2 cellular contexts compared by ENCODE assay signal in the genomic region with DNA sequence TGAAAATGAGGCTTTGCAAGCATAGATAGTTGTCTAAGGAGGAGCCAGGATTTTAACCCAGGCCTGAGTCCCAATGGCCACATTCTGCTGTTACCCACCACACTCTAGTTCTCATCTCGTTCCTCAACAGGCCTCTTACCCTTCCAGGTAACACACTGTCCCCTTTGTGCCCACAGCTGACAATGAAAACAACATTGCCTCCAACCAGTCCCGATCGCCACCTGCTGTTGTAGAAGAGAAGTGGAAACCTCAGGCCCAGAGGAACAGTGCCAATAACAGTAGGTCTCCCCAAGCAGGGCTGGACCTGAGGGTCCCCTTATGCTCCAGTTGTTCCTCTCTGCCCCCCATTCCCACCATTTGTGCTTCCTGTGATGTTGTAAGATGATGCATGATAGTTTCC.
TF ChIP-seq lines count a peak whose summit lies in the region.

No MANE protein-coding gene starts in this region.

TF ChIP-seq in IMR-90, 13 proteins besides CTCF, POLR2A, EP300 and RAD21:
- TF ChIP-seq BHLHE40 (IDR thresholded peaks at IDR 0.05; ENCODE audit: low read depth, low read length), result no peak
- TF ChIP-seq FOS (IDR thresholded peaks at IDR 0.05; ENCODE audit: low read depth, low read length), result no peak
- peak; percentile 30; the same call in 1 of the 2 replicates for TF ChIP-seq SMC3 (IDR thresholded peaks at IDR 0.05; ENCODE audit: low read depth, low read length)

TF ChIP-seq in HepG2, 621 proteins besides CTCF, POLR2A, EP300 and RAD21 (continues in another document):
- TF ChIP-seq ZNF883 (CRISPR knock-in tag; IDR thresholded peaks at IDR 0.05; ENCODE audit: not compliant biosample characterization) (no peak), TAF15 (IDR thresholded peaks at IDR 0.05; ENCODE audit: low read depth, low read length, poor library complexity, severe bottlenecking) (no peak), EEA1 (CRISPR knock-in tag; IDR thresholded peaks at IDR 0.05; ENCODE audit: borderline replicate concordance) (no peak), ETV5 (CRISPR knock-in tag; IDR thresholded peaks at IDR 0.05; ENCODE audit: borderline replicate concordance) (no peak), ZMYM4 (CRISPR knock-in tag; IDR thresholded peaks at IDR 0.05) (no peak), PITX1 (CRISPR knock-in tag; IDR thresholded peaks at IDR 0.05) (no peak), STAG1 (CRISPR knock-in tag; IDR thresholded peaks at IDR 0.05) (peak; percentile 81), ZNF430 (CRISPR knock-in tag; IDR thresholded peaks at IDR 0.05) (no peak), PAXIP1 (CRISPR knock-in tag; conservative IDR thresholded peaks at IDR 0.05) (no peak), ZFX (CRISPR knock-in tag; IDR thresholded peaks at IDR 0.05; ENCODE audit: low read depth) (0 out of 2 replicates have a peak, but pooled peaks have one; percentile 27), SALL1 (CRISPR knock-in tag; IDR thresholded peaks at IDR 0.05) (peak; percentile 31; the same call in 1 of the 2 replicates), ZNF737 (CRISPR knock-in tag; IDR thresholded peaks at IDR 0.05; ENCODE audit: borderline replicate concordance) (no peak), ZNF75D (CRISPR knock-in tag; IDR thresholded peaks at IDR 0.05; ENCODE audit: borderline replicate concordance) (no peak), ZBTB1 (CRISPR knock-in tag; IDR thresholded peaks at IDR 0.05; ENCODE audit: borderline replicate concordance) (no peak), XRCC5 (optimal IDR thresholded peaks at IDR 0.05; ENCODE audit: low read length) (peak; percentile 84), NFIC (IDR thresholded peaks at IDR 0.05; ENCODE audit: low read length) (no peak), RFXAP (CRISPR knock-in tag; IDR thresholded peaks at IDR 0.05; ENCODE audit: borderline replicate concordance) (no peak), IRF2 (CRISPR knock-in tag; IDR thresholded peaks at IDR 0.05) (0 out of 2 replicates have a peak, but pooled peaks have one; percentile 29), FOXK1 (CRISPR knock-in tag; IDR thresholded peaks at IDR 0.05; ENCODE audit: borderline replicate concordance, low read depth) (peak; percentile 73; the same call in 1 of the 2 replicates), SMC3 (IDR thresholded peaks at IDR 0.05; ENCODE audit: low read length) (peak; percentile 87), ZNF317 (CRISPR knock-in tag; IDR thresholded peaks at IDR 0.05) (no peak), ZNF780A (CRISPR knock-in tag; IDR thresholded peaks at IDR 0.05) (0 out of 2 replicates have a peak, but pooled peaks have one; percentile 20), ZNF7 (CRISPR knock-in tag; IDR thresholded peaks at IDR 0.05) (no peak), IRX3 (CRISPR knock-in tag; IDR thresholded peaks at IDR 0.05; ENCODE audit: borderline replicate concordance, low read depth) (no peak), PLRG1 (conservative IDR thresholded peaks at IDR 0.05) (no peak), ZNF335 (CRISPR knock-in tag; IDR thresholded peaks at IDR 0.05) (no peak), ZNF503 (CRISPR knock-in tag; IDR thresholded peaks at IDR 0.05) (no peak), ZNF776 (CRISPR knock-in tag; IDR thresholded peaks at IDR 0.05) (no peak), ZNF30 (CRISPR knock-in tag; IDR thresholded peaks at IDR 0.05) (no peak), MAZ (IDR thresholded peaks at IDR 0.05; ENCODE audit: borderline replicate concordance, low read depth, low read length) (no peak), MAZ (CRISPR knock-in tag; IDR thresholded peaks at IDR 0.05; ENCODE audit: low read depth) (no peak), SOX13 (IDR thresholded peaks at IDR 0.05) (no peak), SOX13 (CRISPR knock-in tag; conservative IDR thresholded peaks at IDR 0.05 in 1 of 2, IDR thresholded peaks at IDR 0.05 in 1 of 2) (peak in 1 of 2 experiments; percentile 24; a peak in 1 of 4 replicates), TEAD3 (CRISPR knock-in tag; optimal IDR thresholded peaks at IDR 0.05; ENCODE audit: borderline replicate concordance) (peak; percentile 28), ZNF414 (CRISPR knock-in tag; IDR thresholded peaks at IDR 0.05) (no peak), SATB2 (CRISPR knock-in tag; IDR thresholded peaks at IDR 0.05) (no peak), NONO (IDR thresholded peaks at IDR 0.05) (no peak), NONO (CRISPR knock-in tag; conservative IDR thresholded peaks at IDR 0.05) (0 out of 2 replicates have a peak, but pooled peaks have one; percentile 51), PAF1 (CRISPR knock-in tag; IDR thresholded peaks at IDR 0.05) (no peak), ZNF556 (CRISPR knock-in tag; IDR thresholded peaks at IDR 0.05; ENCODE audit: borderline replicate concordance) (no peak), TFAP4 (IDR thresholded peaks at IDR 0.05; ENCODE audit: borderline replicate concordance, low read depth) (peak; percentile 92), ZNF891 (CRISPR knock-in tag; IDR thresholded peaks at IDR 0.05) (no peak), ZFYVE20 (CRISPR knock-in tag; IDR thresholded peaks at IDR 0.05; ENCODE audit: borderline replicate concordance, low read depth) (no peak), HOXD1 (CRISPR knock-in tag; IDR thresholded peaks at IDR 0.05) (no peak), ZKSCAN5 (CRISPR knock-in tag; IDR thresholded peaks at IDR 0.05) (no peak), AGO1 (IDR thresholded peaks at IDR 0.05; ENCODE audit: low read depth, low read length, poor library complexity, severe bottlenecking) (no peak), SMARCC2 (IDR thresholded peaks at IDR 0.05) (no peak), ERF (CRISPR knock-in tag; IDR thresholded peaks at IDR 0.05) (peak; percentile 43; the same call in 1 of the 2 replicates), KDM5B (CRISPR knock-in tag; IDR thresholded peaks at IDR 0.05; ENCODE audit: borderline replicate concordance) (no peak), HOMEZ (CRISPR knock-in tag; IDR thresholded peaks at IDR 0.05; ENCODE audit: low read depth) (0 out of 2 replicates have a peak, but pooled peaks have one; percentile 35)
- TF ChIP-seq, protein P1, sequence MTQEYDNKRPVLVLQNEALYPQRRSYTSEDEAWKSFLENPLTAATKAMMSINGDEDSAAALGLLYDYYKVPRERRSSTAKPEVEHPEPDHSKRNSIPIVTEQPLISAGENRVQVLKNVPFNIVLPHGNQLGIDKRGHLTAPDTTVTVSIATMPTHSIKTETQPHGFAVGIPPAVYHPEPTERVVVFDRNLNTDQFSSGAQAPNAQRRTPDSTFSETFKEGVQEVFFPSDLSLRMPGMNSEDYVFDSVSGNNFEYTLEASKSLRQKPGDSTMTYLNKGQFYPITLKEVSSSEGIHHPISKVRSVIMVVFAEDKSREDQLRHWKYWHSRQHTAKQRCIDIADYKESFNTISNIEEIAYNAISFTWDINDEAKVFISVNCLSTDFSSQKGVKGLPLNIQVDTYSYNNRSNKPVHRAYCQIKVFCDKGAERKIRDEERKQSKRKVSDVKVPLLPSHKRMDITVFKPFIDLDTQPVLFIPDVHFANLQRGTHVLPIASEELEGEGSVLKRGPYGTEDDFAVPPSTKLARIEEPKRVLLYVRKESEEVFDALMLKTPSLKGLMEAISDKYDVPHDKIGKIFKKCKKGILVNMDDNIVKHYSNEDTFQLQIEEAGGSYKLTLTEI (CRISPR knock-in tag; conservative IDR thresholded peaks at IDR 0.05), result no peak
- TF ChIP-seq, protein P2, sequence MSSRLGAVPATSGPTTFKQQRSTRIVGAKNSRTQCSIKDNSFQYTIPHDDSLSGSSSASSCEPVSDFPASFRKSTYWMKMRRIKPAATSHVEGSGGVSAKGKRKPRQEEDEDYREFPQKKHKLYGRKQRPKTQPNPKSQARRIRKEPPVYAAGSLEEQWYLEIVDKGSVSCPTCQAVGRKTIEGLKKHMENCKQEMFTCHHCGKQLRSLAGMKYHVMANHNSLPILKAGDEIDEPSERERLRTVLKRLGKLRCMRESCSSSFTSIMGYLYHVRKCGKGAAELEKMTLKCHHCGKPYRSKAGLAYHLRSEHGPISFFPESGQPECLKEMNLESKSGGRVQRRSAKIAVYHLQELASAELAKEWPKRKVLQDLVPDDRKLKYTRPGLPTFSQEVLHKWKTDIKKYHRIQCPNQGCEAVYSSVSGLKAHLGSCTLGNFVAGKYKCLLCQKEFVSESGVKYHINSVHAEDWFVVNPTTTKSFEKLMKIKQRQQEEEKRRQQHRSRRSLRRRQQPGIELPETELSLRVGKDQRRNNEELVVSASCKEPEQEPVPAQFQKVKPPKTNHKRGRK (CRISPR knock-in tag; IDR thresholded peaks at IDR 0.05), result no peak
- TF ChIP-seq, protein P3, sequence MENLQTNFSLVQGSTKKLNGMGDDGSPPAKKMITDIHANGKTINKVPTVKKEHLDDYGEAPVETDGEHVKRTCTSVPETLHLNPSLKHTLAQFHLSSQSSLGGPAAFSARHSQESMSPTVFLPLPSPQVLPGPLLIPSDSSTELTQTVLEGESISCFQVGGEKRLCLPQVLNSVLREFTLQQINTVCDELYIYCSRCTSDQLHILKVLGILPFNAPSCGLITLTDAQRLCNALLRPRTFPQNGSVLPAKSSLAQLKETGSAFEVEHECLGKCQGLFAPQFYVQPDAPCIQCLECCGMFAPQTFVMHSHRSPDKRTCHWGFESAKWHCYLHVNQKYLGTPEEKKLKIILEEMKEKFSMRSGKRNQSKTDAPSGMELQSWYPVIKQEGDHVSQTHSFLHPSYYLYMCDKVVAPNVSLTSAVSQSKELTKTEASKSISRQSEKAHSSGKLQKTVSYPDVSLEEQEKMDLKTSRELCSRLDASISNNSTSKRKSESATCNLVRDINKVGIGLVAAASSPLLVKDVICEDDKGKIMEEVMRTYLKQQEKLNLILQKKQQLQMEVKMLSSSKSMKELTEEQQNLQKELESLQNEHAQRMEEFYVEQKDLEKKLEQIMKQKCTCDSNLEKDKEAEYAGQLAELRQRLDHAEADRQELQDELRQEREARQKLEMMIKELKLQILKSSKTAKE (CRISPR knock-in tag; IDR thresholded peaks at IDR 0.05; ENCODE audit: borderline replicate concordance), result 0 out of 2 replicates have a peak, but pooled peaks have one; percentile 24
- TF ChIP-seq, protein P4, sequence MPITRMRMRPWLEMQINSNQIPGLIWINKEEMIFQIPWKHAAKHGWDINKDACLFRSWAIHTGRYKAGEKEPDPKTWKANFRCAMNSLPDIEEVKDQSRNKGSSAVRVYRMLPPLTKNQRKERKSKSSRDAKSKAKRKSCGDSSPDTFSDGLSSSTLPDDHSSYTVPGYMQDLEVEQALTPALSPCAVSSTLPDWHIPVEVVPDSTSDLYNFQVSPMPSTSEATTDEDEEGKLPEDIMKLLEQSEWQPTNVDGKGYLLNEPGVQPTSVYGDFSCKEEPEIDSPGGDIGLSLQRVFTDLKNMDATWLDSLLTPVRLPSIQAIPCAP (CRISPR knock-in tag; IDR thresholded peaks at IDR 0.05; ENCODE audit: low read depth), result no peak
